Comparison of ENCODE assay signal across 9 cellular contexts in the genomic region with DNA sequence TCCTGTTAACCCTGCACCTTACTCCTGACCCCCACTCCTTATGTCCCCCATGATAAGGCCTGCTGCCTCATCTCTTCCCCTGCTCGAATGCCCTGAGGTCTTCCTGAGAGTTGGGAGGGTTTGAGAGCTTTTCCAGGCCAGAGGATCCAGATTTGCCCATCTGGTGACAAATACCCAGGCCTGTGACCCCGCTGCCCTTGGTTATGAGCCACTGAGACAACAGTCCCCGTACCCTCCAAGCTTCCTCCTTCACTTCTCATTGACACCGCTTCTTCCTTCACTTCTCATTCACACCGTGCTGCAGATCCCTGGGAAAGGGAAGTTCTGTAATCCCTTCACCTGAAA. TPM values are rescaled to one million over a fixed set of nuclear protein-coding genes. Genes with fewer than 3 reads are reported as not detected.
DNase-seq lines count a peak whose midpoint lies in the region; ATAC-seq, FAIRE-seq and TF ChIP-seq lines count a peak whose summit lies in the region.
"Had no signal": no experiment of that assay in that cellular context is flagged by ENCODE, and none has a peak within 500 bp of the region (broad histone marks: within the 10 kb centered on the region; RNA-seq: fewer than 3 reads in every experiment).

No MANE protein-coding gene starts in this region.

- H3K4me3 Mint-ChIP-seq in naive B cell: peak overlapping the region; percentile 88 to 99 (median 96)

- FAIRE-seq in RCC 7860 (lab: Jason Lieb, UNC): no peak

- no peaks in the 10 kb centered on the region for H3K27me3 Mint-ChIP-seq in naive B cell

- no peaks in the 10 kb centered on the region for H3K9me3 Mint-ChIP-seq in naive B cell

- H3K27ac Mint-ChIP-seq in naive B cell: peak overlapping the region; percentile 92 to 99 (median 99)

- ATAC-seq in naive B cell (ENCODE audit: low read depth in 2 of 2): no peak
- no peak for ATAC-seq in HG03159 (IDR thresholded peaks at IDR 0.05; ENCODE audit: unreplicated experiment)

- peaks cover 49 to 73% (median 61%) of the 10 kb centered on the region in 3 donors for H3K4me1 Mint-ChIP-seq in naive B cell

- H3K4me3 ChIP-seq in AG09309 (ENCODE audit: control insufficient read depth, low read depth, low read length) (peak overlapping the region; percentile 77), LNCaP clone FGC (ENCODE audit: low read depth, low read length) (peak overlapping the region; percentile 92)

- DNase-seq in AG09309 (ENCODE audit: low read depth) (no peak), LNCaP clone FGC (ENCODE audit: low read depth) (no peak), dermis blood vessel endothelial cell (peak; percentile 10), naive B cell (no peak), RCC 7860 (ENCODE audit: low spot score) (no peak)
- DNase-seq in stimulated activated CD4-positive, alpha-beta T cell treated with anti-CD3 and anti-CD28 coated beads, Interleukin-1b, Interleukin-23, amount 100 ng/mL, for 48 hours: no peak
- DNase-seq in activated CD4-positive, CD25-positive, alpha-beta regulatory T cell treated with anti-CD3 and anti-CD28 coated beads, Interleukin-2, amount 50 U/mL, for 72 hours: no peak

- TF ChIP-seq CTCF in AG09309 (IDR thresholded peaks at IDR 0.05; ENCODE audit: control insufficient read depth, insufficient read depth, low read depth, low read length, missing control alignments) (no peak), LNCaP clone FGC (IDR thresholded peaks at IDR 0.05; ENCODE audit: control insufficient read depth, extremely low read depth, insufficient read depth) (no peak)

- H3K36me3 Mint-ChIP-seq in naive B cell: peaks cover 3% of the 10 kb centered on the region in 2 donors

RNA-seq across cellular contexts. Expression of a gene that starts 0.6 kb away (rescaled TPM):
- 15.5 and 18.0 TPM in 2 replicates for total RNA-seq in dermis blood vessel endothelial cell
- polyA plus RNA-seq in naive B cell (ENCODE audit: low read depth in 6 of 6): 10 to 100 TPM; 37.6 to 74.5 (median 53.4) TPM

RNA-seq across cellular contexts. Expression of a gene that starts 29.7 kb away (rescaled TPM):
- 5.4 and 5.6 TPM in 2 replicates for total RNA-seq in dermis blood vessel endothelial cell
- 100 to 1,000 TPM in 3 of 6 donors, 10 to 100 TPM in 3; 76.4 to 143 (median 98.1) TPM for polyA plus RNA-seq in naive B cell (ENCODE audit: low read depth in 6 of 6)

RNA-seq across cellular contexts. Expression of a gene that starts 50.0 kb away (rescaled TPM):
- not detected in 2 replicates for total RNA-seq in dermis blood vessel endothelial cell
- polyA plus RNA-seq in naive B cell (ENCODE audit: low read depth in 6 of 6): under 1 TPM in 1 of 6 donors, not detected in 5; 0.26 TPM
- total RNA-seq: activated CD8-positive, alpha-beta memory T cell treated with anti-CD3 and anti-CD28 coated beads for 36 hours had no signal
